23 cellular contexts compared by ENCODE assay signal in the genomic region with DNA sequence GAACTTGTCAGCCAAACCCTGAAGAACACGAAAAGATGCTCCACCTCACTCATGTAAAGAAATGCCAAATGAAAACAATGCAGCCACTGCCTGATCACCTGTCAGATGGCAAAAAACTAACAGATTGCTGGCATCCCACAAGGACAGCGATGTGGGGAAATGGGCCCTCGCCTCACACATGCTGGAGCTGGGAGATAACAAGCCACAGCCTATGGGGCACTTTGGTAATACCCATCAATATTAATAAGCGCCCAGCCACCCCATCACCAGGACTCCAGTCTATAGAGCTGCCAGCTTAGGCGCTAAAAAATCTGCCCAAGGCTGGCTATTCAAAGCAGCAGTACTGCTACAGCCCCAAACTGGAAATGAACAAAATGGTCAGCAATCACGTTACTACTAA. TPM values are rescaled to one million over a fixed set of nuclear protein-coding genes. Genes with fewer than 3 reads are reported as not detected.
"Had no signal": no experiment of that assay in that cellular context is flagged by ENCODE, and none has a peak within 500 bp of the region (broad histone marks: within the 10 kb centered on the region; RNA-seq: fewer than 3 reads in every experiment).

No MANE protein-coding gene starts in this region.

- H3K27me3 ChIP-seq: Peyer's patch had no signal

- FAIRE-seq: astrocyte had no signal

- H3K27ac ChIP-seq: KMS-11 had no signal

- H3K9me3 ChIP-seq: Peyer's patch had no signal

- H3K4me3 Mint-ChIP-seq: activated B cell treated with CpG ODN at 0.5 μM for 24 hours; activated CD4-positive, alpha-beta T cell treated with anti-CD3 and anti-CD28 coated beads, Interleukin-2, amount 10 ng/mL, durations not matched to agents 24 days and 14 days; activated CD8-positive, alpha-beta memory T cell treated with anti-CD3 and anti-CD28 coated beads, Interleukin-2, amount 10 ng/mL, durations not matched to agents 7 days and 5 days; activated naive CD4-positive, alpha-beta T cell treated with anti-CD3 and anti-CD28 coated beads for 36 hours; activated naive CD8-positive, alpha-beta T cell; activated T-cell treated with anti-CD3 and anti-CD28 coated beads, Interleukin-2, amount 50 U/mL, for 24 hours; activated T-helper 1 cell treated with anti-CD3 and anti-CD28 coated beads, Interleukin-12 subunit alpha, Interleukin-12 subunit beta, Interleukin-2, Interleukin-4 antibody, amounts not matched to agents 30 ng/mL and 10 ng/mL and 1 ng/mL, durations not matched to agents 14 hours and 24 hours and 36 hours; brain; T-helper 1 cell treated with Interleukin-12 subunit alpha and Interleukin-12 subunit beta and Interleukin-4 antibody, amounts not matched to agents 30 μg/mL and 1 μg/mL, for 36 hours had no signal

- H3K36me3 Mint-ChIP-seq: activated CD8-positive, alpha-beta memory T cell treated with anti-CD3 and anti-CD28 coated beads, Interleukin-2, amount 10 ng/mL, durations not matched to agents 7 days and 5 days; activated naive CD8-positive, alpha-beta T cell; brain had no signal

- H3K36me3 ChIP-seq: Peyer's patch had no signal

- DNase-seq: activated B cell treated with CpG ODN at 0.5 μM for 24 hours; activated CD4-positive, alpha-beta T cell treated with anti-CD3 and anti-CD28 coated beads for 1 hour; activated CD4-positive, alpha-beta T cell treated with anti-CD3 and anti-CD28 coated beads, Interleukin-2, amount 10 ng/mL, durations not matched to agents 24 days and 14 days; activated CD4-positive, alpha-beta T cell treated with anti-CD3 and anti-CD28 coated beads, Interleukin-2, amount 50 U/mL, for 48 hours; activated CD8-positive, alpha-beta memory T cell treated with anti-CD3 and anti-CD28 coated beads, Interleukin-2, amount 10 ng/mL, durations not matched to agents 7 days and 5 days; activated gamma-delta T cell; activated naive CD4-positive, alpha-beta T cell treated with anti-CD3 and anti-CD28 coated beads for 36 hours; activated T-cell treated with anti-CD3 and anti-CD28 coated beads, Interleukin-2, amount 50 U/mL, for 24 hours; amygdala; MM.1S; NCI-H1105 treated with DMSO at 0.1 percent for 48 hours; NCI-H1436 treated with DMSO at 0.1 percent for 48 hours; NCI-H187; NCI-H2081; NCI-H69; SHP77 treated with DMSO at 0.1 percent for 48 hours had no signal

- H3K27ac Mint-ChIP-seq: activated B cell treated with CpG ODN at 0.5 μM for 24 hours; activated CD4-positive, alpha-beta T cell treated with anti-CD3 and anti-CD28 coated beads, Interleukin-2, amount 10 ng/mL, durations not matched to agents 24 days and 14 days; activated CD8-positive, alpha-beta memory T cell treated with anti-CD3 and anti-CD28 coated beads, Interleukin-2, amount 10 ng/mL, durations not matched to agents 7 days and 5 days; activated naive CD4-positive, alpha-beta T cell treated with anti-CD3 and anti-CD28 coated beads for 36 hours; activated naive CD8-positive, alpha-beta T cell; activated T-cell treated with anti-CD3 and anti-CD28 coated beads, Interleukin-2, amount 50 U/mL, for 24 hours; activated T-helper 1 cell treated with anti-CD3 and anti-CD28 coated beads, Interleukin-12 subunit alpha, Interleukin-12 subunit beta, Interleukin-2, Interleukin-4 antibody, amounts not matched to agents 30 ng/mL and 10 ng/mL and 1 ng/mL, durations not matched to agents 14 hours and 24 hours and 36 hours; brain; T-helper 1 cell treated with Interleukin-12 subunit alpha and Interleukin-12 subunit beta and Interleukin-4 antibody, amounts not matched to agents 30 μg/mL and 1 μg/mL, for 36 hours had no signal

- H3K4me1 Mint-ChIP-seq: activated B cell treated with CpG ODN at 0.5 μM for 24 hours; activated CD4-positive, alpha-beta T cell treated with anti-CD3 and anti-CD28 coated beads, Interleukin-2, amount 10 ng/mL, durations not matched to agents 24 days and 14 days had no signal

- H3K4me3 ChIP-seq: Peyer's patch had no signal

- H3K9me3 Mint-ChIP-seq: activated B cell treated with CpG ODN at 0.5 μM for 24 hours; activated CD4-positive, alpha-beta T cell treated with anti-CD3 and anti-CD28 coated beads, Interleukin-2, amount 10 ng/mL, durations not matched to agents 24 days and 14 days; activated naive CD4-positive, alpha-beta T cell treated with anti-CD3 and anti-CD28 coated beads for 36 hours; activated T-cell treated with anti-CD3 and anti-CD28 coated beads, Interleukin-2, amount 50 U/mL, for 24 hours; activated T-helper 1 cell treated with anti-CD3 and anti-CD28 coated beads, Interleukin-12 subunit alpha, Interleukin-12 subunit beta, Interleukin-2, Interleukin-4 antibody, amounts not matched to agents 30 ng/mL and 10 ng/mL and 1 ng/mL, durations not matched to agents 14 hours and 24 hours and 36 hours; T-helper 1 cell treated with Interleukin-12 subunit alpha and Interleukin-12 subunit beta and Interleukin-4 antibody, amounts not matched to agents 30 μg/mL and 1 μg/mL, for 36 hours had no signal

- H3K9ac ChIP-seq: KMS-11 had no signal

RNA-seq across cellular contexts. Expression of a gene that starts 26.9 kb away (rescaled TPM):
- total RNA-seq: activated CD4-positive, alpha-beta T cell treated with anti-CD3 and anti-CD28 coated beads, Interleukin-2, amount 10 ng/mL, durations not matched to agents 24 days and 14 days; activated T-helper 1 cell treated with anti-CD3 and anti-CD28 coated beads, Interleukin-12 subunit alpha, Interleukin-12 subunit beta, Interleukin-2, Interleukin-4 antibody, amounts not matched to agents 30 ng/mL and 10 ng/mL and 1 ng/mL, durations not matched to agents 14 hours and 24 hours and 36 hours had no signal
